ENCODE assay signal across 2 cellular contexts in the genomic region with DNA sequence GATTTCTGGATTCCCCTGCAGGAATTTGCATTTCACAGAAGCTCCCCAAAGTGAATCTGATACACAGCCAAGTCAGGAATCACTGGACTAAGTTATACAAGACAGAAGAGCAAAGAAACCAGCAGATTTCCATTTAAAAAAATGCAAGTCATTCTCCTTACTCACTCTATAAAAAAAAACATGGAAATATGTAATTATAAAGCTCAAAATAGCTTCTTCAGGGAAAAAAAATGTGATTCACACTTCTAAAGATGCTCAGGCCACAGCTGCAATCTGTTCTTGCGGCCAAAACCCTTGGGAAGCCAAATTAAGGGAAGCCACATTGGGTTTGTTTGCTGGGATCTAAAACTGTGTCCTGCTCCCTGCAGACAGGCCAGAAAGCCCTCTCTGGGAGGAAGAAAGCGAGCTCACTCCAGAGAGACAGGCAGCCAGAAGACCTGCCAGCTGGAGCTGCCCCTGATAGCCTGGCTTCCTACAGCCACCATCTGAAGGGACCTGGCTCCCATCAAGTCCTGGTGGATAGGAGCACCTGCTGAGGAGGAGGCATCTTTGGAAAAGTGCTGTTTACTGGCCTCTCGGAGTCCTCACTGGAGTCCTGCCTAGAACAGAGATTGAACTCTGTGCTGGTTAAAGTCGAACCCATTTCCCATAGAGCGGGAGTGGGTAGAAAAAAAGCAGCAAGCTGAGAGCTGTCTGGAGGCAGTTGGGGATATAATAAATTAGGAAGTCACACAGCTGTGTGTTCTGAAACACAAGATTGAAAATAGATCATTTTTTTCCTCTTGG.
TF ChIP-seq lines count a peak whose summit lies in the region.

No MANE protein-coding gene starts in this region.

TF ChIP-seq in IMR-90, 13 proteins besides CTCF, POLR2A, EP300 and RAD21:
- TF ChIP-seq FOS (IDR thresholded peaks at IDR 0.05; ENCODE audit: low read depth, low read length) (no peak), NFE2L2 (IDR thresholded peaks at IDR 0.05; ENCODE audit: low read depth, low read length) (peak; percentile 89)
- TF ChIP-seq, protein P1, sequence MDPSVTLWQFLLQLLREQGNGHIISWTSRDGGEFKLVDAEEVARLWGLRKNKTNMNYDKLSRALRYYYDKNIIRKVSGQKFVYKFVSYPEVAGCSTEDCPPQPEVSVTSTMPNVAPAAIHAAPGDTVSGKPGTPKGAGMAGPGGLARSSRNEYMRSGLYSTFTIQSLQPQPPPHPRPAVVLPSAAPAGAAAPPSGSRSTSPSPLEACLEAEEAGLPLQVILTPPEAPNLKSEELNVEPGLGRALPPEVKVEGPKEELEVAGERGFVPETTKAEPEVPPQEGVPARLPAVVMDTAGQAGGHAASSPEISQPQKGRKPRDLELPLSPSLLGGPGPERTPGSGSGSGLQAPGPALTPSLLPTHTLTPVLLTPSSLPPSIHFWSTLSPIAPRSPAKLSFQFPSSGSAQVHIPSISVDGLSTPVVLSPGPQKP (IDR thresholded peaks at IDR 0.05; ENCODE audit: borderline replicate concordance, low read depth, low read length) = no peak

TF ChIP-seq in HepG2, 621 proteins besides CTCF, POLR2A, EP300 and RAD21:
- TF ChIP-seq HIVEP1 (CRISPR knock-in tag; IDR thresholded peaks at IDR 0.05) = no peak
- no peak for TF ChIP-seq KAT7 (CRISPR knock-in tag; IDR thresholded peaks at IDR 0.05; ENCODE audit: borderline replicate concordance)
- no peak for TF ChIP-seq ADNP (CRISPR knock-in tag; IDR thresholded peaks at IDR 0.05)
- TF ChIP-seq ZNF496 (CRISPR knock-in tag; IDR thresholded peaks at IDR 0.05; ENCODE audit: insufficient replicate concordance) = no peak
- TF ChIP-seq NFE2L2 (IDR thresholded peaks at IDR 0.05; ENCODE audit: low read length) = peak; percentile 81
- TF ChIP-seq, protein P2, sequence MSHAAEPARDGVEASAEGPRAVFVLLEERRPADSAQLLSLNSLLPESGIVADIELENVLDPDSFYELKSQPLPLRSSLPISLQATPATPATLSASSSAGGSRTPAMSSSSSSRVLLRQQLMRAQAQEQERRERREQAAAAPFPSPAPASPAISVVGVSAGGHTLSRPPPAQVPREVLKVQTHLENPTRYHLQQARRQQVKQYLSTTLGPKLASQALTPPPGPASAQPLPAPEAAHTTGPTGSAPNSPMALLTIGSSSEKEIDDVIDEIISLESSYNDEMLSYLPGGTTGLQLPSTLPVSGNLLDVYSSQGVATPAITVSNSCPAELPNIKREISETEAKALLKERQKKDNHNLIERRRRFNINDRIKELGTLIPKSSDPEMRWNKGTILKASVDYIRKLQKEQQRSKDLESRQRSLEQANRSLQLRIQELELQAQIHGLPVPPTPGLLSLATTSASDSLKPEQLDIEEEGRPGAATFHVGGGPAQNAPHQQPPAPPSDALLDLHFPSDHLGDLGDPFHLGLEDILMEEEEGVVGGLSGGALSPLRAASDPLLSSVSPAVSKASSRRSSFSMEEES (CRISPR knock-in tag; IDR thresholded peaks at IDR 0.05) = no peak
- no peak for TF ChIP-seq TEAD3 (CRISPR knock-in tag; optimal IDR thresholded peaks at IDR 0.05; ENCODE audit: borderline replicate concordance)
TF ChIP-seq in HepG2: peak in this region for 1.
